ENCODE assay signal across 25 cellular contexts in genomic region chr2:579351-579886, GRCh38.
DNase-seq lines count a peak whose midpoint lies in the region; ATAC-seq, FAIRE-seq and TF ChIP-seq lines count a peak whose summit lies in the region.
"Had no signal": no experiment of that assay in that cellular context is flagged by ENCODE, and none has a peak within 500 bp of the region (broad histone marks: within the 10 kb centered on the region; RNA-seq: fewer than 3 reads in every experiment).

No MANE protein-coding gene starts in this region.

- POLR2A ChIA-PET in K562 (lab: Yijun Ruan, JAX): no interaction called here

- TF ChIP-seq RAD21 in K562 (CRISPR knock-in tag; conservative IDR thresholded peaks at IDR 0.05 in 1 of 2, IDR thresholded peaks at IDR 0.05 in 1 of 2): no peak

- peak overlapping the region; percentile 63 for H3K4me2 ChIP-seq in DND-41 (ENCODE audit: insufficient read depth, low read length)
- H3K4me2 ChIP-seq in K562 (ENCODE audit: insufficient read depth, low read length): no peak overlapping the region
- H3K4me2 ChIP-seq in mammary epithelial cell (ENCODE audit: insufficient read depth, low read depth, low read length): no peak overlapping the region
- H3K4me2 ChIP-seq: smooth muscle cell had no signal

- H3K9me3 ChIP-seq in DND-41 (ENCODE audit: insufficient read depth, low read length, severe bottlenecking) (peaks cover 21% of the 10 kb centered on the region), K562 (replicated peaks; ENCODE audit: control insufficient read depth, insufficient read depth, low read depth, low read length) (no peaks in the 10 kb centered on the region), mammary epithelial cell (replicated peaks; ENCODE audit: insufficient read depth, low read length) (peaks cover 11% of the 10 kb centered on the region)
- H3K9me3 ChIP-seq: breast epithelium had no signal

- CTCF ChIA-PET in K562 (lab: Yijun Ruan, JAX; ENCODE audit: low intra/inter-chr PET ratio): no interaction called here
- CTCF ChIA-PET in mammary epithelial cell (lab: Charles Lee; ENCODE audit: low non-redundant PET): no interaction called here

- H3K9me1 ChIP-seq in K562 (ENCODE audit: control insufficient read depth, insufficient read depth, low read length): no peaks in the 10 kb centered on the region

- H3K4me3 ChIP-seq in DND-41 (ENCODE audit: low read depth in 1 of 2, low read length in 2 of 2): peak overlapping the region in 1 of 2 experiments; percentile 43; a peak in 2 of 4 replicates
- H3K4me3 ChIP-seq in K562: no peak overlapping the region
- H3K4me3 ChIP-seq in mammary epithelial cell (replicated peaks in 1 of 3; ENCODE audit: insufficient read depth in 1 of 3, low read depth in 2 of 3, low read length in 3 of 3): no peak overlapping the region
- H3K4me3 ChIP-seq: breast epithelium, smooth muscle cell, upper lobe of left lung had no signal

- H3K4me1 ChIP-seq in DND-41 (ENCODE audit: insufficient read depth, low read length) (peaks cover 43% of the 10 kb centered on the region), K562 (replicated peaks in 1 of 2; ENCODE audit: control insufficient read depth in 2 of 2, insufficient read depth in 2 of 2, low read length in 2 of 2) (peaks cover 0 to 15% of the 10 kb centered on the region in 2 experiments; a peak in 2 of 5 replicates), mammary epithelial cell (ENCODE audit: insufficient read depth, low read length) (no peaks in the 10 kb centered on the region)
- H3K4me1 ChIP-seq: breast epithelium, upper lobe of left lung had no signal

- H4K20me1 ChIP-seq in DND-41 (ENCODE audit: insufficient read depth, low read length) (no peaks in the 10 kb centered on the region), K562 (replicated peaks; ENCODE audit: control insufficient read depth, insufficient read depth, low read length) (no peaks in the 10 kb centered on the region), mammary epithelial cell (ENCODE audit: insufficient read depth, low read length) (no peaks in the 10 kb centered on the region)

- H3K36me3 ChIP-seq in DND-41 (ENCODE audit: insufficient read depth, low read length) (no peaks in the 10 kb centered on the region), K562 (ENCODE audit: control insufficient read depth, insufficient read depth, low read length) (no peaks in the 10 kb centered on the region), mammary epithelial cell (ENCODE audit: insufficient read depth, low read length) (no peaks in the 10 kb centered on the region)
- H3K36me3 ChIP-seq: breast epithelium, upper lobe of left lung had no signal

- no peaks in the 10 kb centered on the region for H3K79me2 ChIP-seq in DND-41 (ENCODE audit: insufficient read depth, low read length)
- H3K79me2 ChIP-seq in K562 (ENCODE audit: control insufficient read depth, insufficient read depth, low read length): no peaks in the 10 kb centered on the region
- H3K79me2 ChIP-seq in mammary epithelial cell (ENCODE audit: insufficient read depth, low read length): no peaks in the 10 kb centered on the region

- peak; percentile 90 for DNase-seq in DND-41
- DNase-seq in HTR-8/SVneo (ENCODE audit: insufficient read length, low spot score): no peak
- peak; percentile 20 for DNase-seq in NCI-H510A treated with DMSO at 0.1 percent for 48 hours (lab: John Stamatoyannopoulos, UW)
- DNase-seq in K562 (ENCODE audit: extremely low read depth in 1 of 4, low spot score in 3 of 4): no peak
- DNase-seq in NCI-H226: no peak
- no peak for DNase-seq in DMS53 treated with DMSO at 0.1 percent for 48 hours (lab: John Stamatoyannopoulos, UW; ENCODE audit: unreplicated experiment)
- DNase-seq in NOMO-1 treated with dmso at 0.1 percent for 144 hours (lab: John Stamatoyannopoulos, UW; ENCODE audit: unreplicated experiment): no peak
- DNase-seq in mammary epithelial cell: no peak
- DNase-seq: activated CD4-positive, alpha-beta T cell treated with anti-CD3 and anti-CD28 coated beads for 48 hours; activated naive CD4-positive, alpha-beta T cell treated with anti-CD3 and anti-CD28 coated beads, Interleukin-2, amount 50 U/mL, for 16 hours; amygdala; CD4-positive, CD25-positive, alpha-beta regulatory T cell; dermis blood vessel endothelial cell; DMS 273 treated with DMSO at 0.1 percent for 48 hours; Karpas-422; left ventricle myocardium superior; midbrain; MV-4-11; stimulated activated CD4-positive, alpha-beta T cell treated with anti-CD3 and anti-CD28 coated beads, Interleukin-2, amount 100 ng/mL, for 24 hours; substantia nigra; T-helper 2 cell had no signal

- H3K9ac ChIP-seq in DND-41 (ENCODE audit: low read depth, low read length) (peak overlapping the region; percentile 31), K562 (ENCODE audit: insufficient read depth in 1 of 2, low read depth in 2 of 2, low read length in 2 of 2) (0 out of 4 replicates have a peak overlapping the region, but pooled peaks of 1 of the 2 experiments have one; percentile 39), mammary epithelial cell (ENCODE audit: insufficient read depth, low read length) (no peak overlapping the region)

- H3K27me3 ChIP-seq in DND-41 (ENCODE audit: insufficient read depth, low read length, poor library complexity) (no peaks in the 10 kb centered on the region), K562 (ENCODE audit: control insufficient read depth in 2 of 2, insufficient read depth in 2 of 2, low read length in 2 of 2) (peaks cover 20 to 40% of the 10 kb centered on the region in 2 experiments), mammary epithelial cell (ENCODE audit: insufficient read depth, low read length) (no peaks in the 10 kb centered on the region)
- H3K27me3 ChIP-seq: breast epithelium, upper lobe of left lung had no signal

- TF ChIP-seq CTCF in DND-41 (IDR thresholded peaks at IDR 0.05; ENCODE audit: borderline replicate concordance, extremely low read depth, low read length, poor library complexity, severe bottlenecking) (no peak), K562 (IDR thresholded peaks at IDR 0.05 in 2 of 3, conservative IDR thresholded peaks at IDR 0.05 in 1 of 3; ENCODE audit: insufficient read depth in 2 of 3, low read depth in 1 of 3, low read length in 3 of 3) (no peak), mammary epithelial cell (conservative IDR thresholded peaks at IDR 0.05 in 1 of 2, IDR thresholded peaks at IDR 0.05 in 1 of 2; ENCODE audit: extremely low read depth in 1 of 2, insufficient read depth in 1 of 2, low read depth in 1 of 2, low read length in 2 of 2) (no peak)

- H2AFZ ChIP-seq in DND-41 (ENCODE audit: low read depth, low read length): peak overlapping the region; percentile 63
- H2AFZ ChIP-seq in K562 (ENCODE audit: low read depth, low read length): no peak overlapping the region
- H2AFZ ChIP-seq in mammary epithelial cell (ENCODE audit: low read depth, low read length): no peak overlapping the region

- intact Hi-C loops in K562 (cut with micrococcal nuclease) (no loop called here), mammary epithelial cell (cut with micrococcal nuclease) (no loop called here)

- FAIRE-seq in HTR-8/SVneo (lab: Jason Lieb, UNC) (peak; percentile 40), K562 (lab: Jason Lieb, UNC) (no peak)
- FAIRE-seq: H1 had no signal

- TF ChIP-seq EP300 in K562 (IDR thresholded peaks at IDR 0.05; ENCODE audit: low read length): no peak

- dilution Hi-C loops in mammary epithelial cell (cut with HindIII; ENCODE audit: low sequenced_read_pairs): no loop called here

- no peak for TF ChIP-seq POLR2A in K562 (conservative IDR thresholded peaks at IDR 0.05)

- ATAC-seq in DND-41 (ENCODE audit: insufficient read depth, low read depth) (peak; percentile 100), K562 (no peak)
- ATAC-seq: left ventricle myocardium superior had no signal

- BruUV-seq in K562 (replicated peaks; lab: Mats Ljungman, UMichigan) (no TSS peak), mammary epithelial cell (replicated peaks; lab: Mats Ljungman, UMichigan) (no TSS peak)

- 2% methylated on average over 9 of the region's 9 CpGs for WGBS in K562 (ENCODE audit: insufficient coverage, low coverage, missing lambda C conversion rate)
- WGBS in mammary epithelial cell (ENCODE audit: low coverage, missing lambda C conversion rate): 60% methylated on average over 8 of the region's 9 CpGs

- in situ Hi-C loops in K562 (cut with MboI): no loop called here
- in situ Hi-C loops in mammary epithelial cell (cut with MboI; ENCODE audit: low sequenced_read_pairs in 2 of 2): no loop called here

- H3K27ac ChIP-seq in DND-41 (ENCODE audit: low read length) (peak overlapping the region; percentile 90), K562 (ENCODE audit: extremely low read depth, low read depth, low read length) (no peak overlapping the region), mammary epithelial cell (ENCODE audit: insufficient read depth, low read depth, low read length) (no peak overlapping the region)
- H3K27ac ChIP-seq: breast epithelium, upper lobe of left lung had no signal

TF ChIP-seq in K562, 482 proteins besides CTCF, POLR2A, EP300 and RAD21 (continues in another document):
- TF ChIP-seq BCOR (IDR thresholded peaks at IDR 0.05): no peak
- TF ChIP-seq CBX2 (IDR thresholded peaks at IDR 0.05; ENCODE audit: insufficient read depth, low read length, poor library complexity, severe bottlenecking): no peak
- TF ChIP-seq MAFG (tag; conservative IDR thresholded peaks at IDR 0.05): peak; percentile 36; the same call in 1 of the 2 replicates
- no peak for TF ChIP-seq ZBTB33 (CRISPR knock-in tag; IDR thresholded peaks at IDR 0.05)

Comparison
In these comparisons a context has a peak if more than half of its experiments do, and no peak if none do; other contexts are left out.
1. DNase-seq: peak in DND-41 (single experiment) and NCI-H510A treated with DMSO at 0.1 percent for 48 hours (single experiment); none in HTR-8/SVneo (single experiment), K562 (0 of 4), NCI-H226 (single experiment), DMS53 treated with DMSO at 0.1 percent for 48 hours (single experiment), NOMO-1 treated with dmso at 0.1 percent for 144 hours (single experiment) and mammary epithelial cell (single experiment).